10 cellular contexts compared by ENCODE assay signal in genomic region chr22:28759861-28760560, GRCh38. TPM values are rescaled to one million over a fixed set of nuclear protein-coding genes. Genes with fewer than 3 reads are reported as not detected.
DNase-seq lines count a peak whose midpoint lies in the region; FAIRE-seq and TF ChIP-seq lines count a peak whose summit lies in the region.
"Had no signal": no experiment of that assay in that cellular context is flagged by ENCODE, and none has a peak within 500 bp of the region (broad histone marks: within the 10 kb centered on the region; RNA-seq: fewer than 3 reads in every experiment).

No MANE protein-coding gene starts in this region.

- DNase-seq in NCI-H2196 (lab: John Stamatoyannopoulos, UW; ENCODE audit: unreplicated experiment) (peak; percentile 25), choroid plexus epithelial cell (ENCODE audit: low read depth) (peak; percentile 5), osteoblast (ENCODE audit: insufficient read length, low spot score, missing footprints) (peak; percentile 58), lower leg skin (ENCODE audit: low spot score in 2 of 2) (no peak), AG08395 (ENCODE audit: low spot score) (no peak), DMS153 treated with DMSO at 0.1 percent for 48 hours (lab: John Stamatoyannopoulos, UW; ENCODE audit: unreplicated experiment) (no peak), RCC 7860 (ENCODE audit: low spot score) (no peak)
- DNase-seq: activated naive CD8-positive, alpha-beta T cell treated with anti-CD3 and anti-CD28 coated beads, Interleukin-2, amount 10 ng/mL, durations not matched to agents 7 days and 5 days; PC-3 had no signal

- H3K36me3 ChIP-seq in HUES48 (ENCODE audit: control insufficient read depth, insufficient read depth, low read length) (no peaks in the 10 kb centered on the region), osteoblast (ENCODE audit: insufficient read depth, low read length) (no peaks in the 10 kb centered on the region)

- no peak for TF ChIP-seq POLR2A in lower leg skin (IDR thresholded peaks at IDR 0.05)

- TF ChIP-seq CTCF in choroid plexus epithelial cell (conservative IDR thresholded peaks at IDR 0.05; ENCODE audit: low read depth, low read length) (no peak), osteoblast (IDR thresholded peaks at IDR 0.05; ENCODE audit: extremely low read depth, low read depth, low read length) (no peak), lower leg skin (IDR thresholded peaks at IDR 0.05) (no peak)

- 63 to 71% methylated on average over 3 of the region's 3 CpGs for WGBS in lower leg skin, 2 donors

- intact Hi-C loops in lower leg skin (cut with DNase I; ENCODE audit: low total_unique reads): no loop called here

- H3K9me3 ChIP-seq in HUES48 (ENCODE audit: control insufficient read depth, insufficient read depth, low read length) (peaks cover 5% of the 10 kb centered on the region; the same call in 1 of the 2 replicates), osteoblast (ENCODE audit: low read depth, low read length) (no peaks in the 10 kb centered on the region)

- H3K27ac ChIP-seq in HUES48 (ENCODE audit: low read depth, low read length) (peak overlapping the region; percentile 96), osteoblast (ENCODE audit: low read depth, low read length) (no peak overlapping the region)

- H3K4me2 ChIP-seq in osteoblast (ENCODE audit: insufficient read depth, low read length): no peak overlapping the region

- peak overlapping the region; percentile 73 for H3K9ac ChIP-seq in HUES48 (ENCODE audit: low read depth, low read length)

- no peaks in the 10 kb centered on the region for H3K27me3 ChIP-seq in HUES48 (ENCODE audit: control insufficient read depth, insufficient read depth, low read length)
- H3K27me3 ChIP-seq in osteoblast (ENCODE audit: insufficient read depth, low read length): no peaks in the 10 kb centered on the region

- no peaks in the 10 kb centered on the region for H3K79me2 ChIP-seq in osteoblast (ENCODE audit: insufficient read depth, low read length)

- H2AFZ ChIP-seq in osteoblast (ENCODE audit: low read length): no peak overlapping the region

- H3K4me3 ChIP-seq in HUES48 (ENCODE audit: low read depth, low read length): peak overlapping the region; percentile 33
- H3K4me3 ChIP-seq in choroid plexus epithelial cell (ENCODE audit: low read depth, low read length): no peak overlapping the region
- no peak overlapping the region for H3K4me3 ChIP-seq in osteoblast (ENCODE audit: insufficient read depth, low read length)
- no peak overlapping the region for H3K4me3 ChIP-seq in lower leg skin (ENCODE audit: low read depth, poor library complexity, severe bottlenecking)

- no peaks in the 10 kb centered on the region for H4K20me1 ChIP-seq in osteoblast (ENCODE audit: insufficient read depth, low read length)

- no peak for FAIRE-seq in RCC 7860 (lab: Jason Lieb, UNC)

- H3K4me1 ChIP-seq in HUES48 (ENCODE audit: control insufficient read depth, insufficient read depth, low read length) (peaks cover 15% of the 10 kb centered on the region), osteoblast (ENCODE audit: insufficient read depth, low read length) (no peaks in the 10 kb centered on the region)

RNA-seq across cellular contexts. Expression of gene CCDC117, which starts 12.5 kb away (rescaled TPM):
- total RNA-seq in osteoblast: 25.9 and 28.6 TPM in 2 replicates
- total RNA-seq in lower leg skin: 10 to 100 TPM; 15.1 to 20.8 (median 16.7) TPM

RNA-seq across cellular contexts. Expression of gene HSCB, which starts 18.2 kb away (rescaled TPM):
- total RNA-seq in osteoblast (13.0 and 16.8 TPM in 2 replicates), lower leg skin (10 to 100 TPM; 17.5 to 27.0 (median 21.4) TPM)

RNA-seq across cellular contexts. Expression of gene CHEK2, which starts 18.4 kb away (rescaled TPM):
- total RNA-seq in osteoblast: 10.0 and 13.4 TPM in 2 replicates
- 10 to 100 TPM in 1 of 4 donors, 1 to 10 TPM in 3; 3.3 to 12.2 (median 6.1) TPM for total RNA-seq in lower leg skin

RNA-seq across cellular contexts. Expression of gene XBP1, which starts 40.4 kb away (rescaled TPM):
- total RNA-seq in osteoblast: 199 and 219 TPM in 2 replicates
- 100 to 1,000 TPM; 128 to 256 (median 191) TPM for total RNA-seq in lower leg skin

Comparison
In these comparisons a context has a peak if more than half of its experiments do, and no peak if none do; other contexts are left out.
1. DNase-seq: peak in NCI-H2196 (single experiment), choroid plexus epithelial cell (single experiment) and osteoblast (single experiment); none in lower leg skin (0 of 2), AG08395 (single experiment), DMS153 treated with DMSO at 0.1 percent for 48 hours (single experiment) and RCC 7860 (single experiment).